Comparison of ENCODE assay signal across 8 cellular contexts in genomic region chr17:76523084-76524037, GRCh38. TPM values are rescaled to one million over a fixed set of nuclear protein-coding genes. Genes with fewer than 3 reads are reported as not detected.
DNase-seq lines count a peak whose midpoint lies in the region; ATAC-seq and TF ChIP-seq lines count a peak whose summit lies in the region.

No MANE protein-coding gene starts in this region.

- H3K27ac Mint-ChIP-seq in activated T-cell treated with anti-CD3 and anti-CD28 coated beads, Interleukin-2, amount 50 U/mL, for 72 hours = no peak overlapping the region

- no peaks in the 10 kb centered on the region for H3K9me3 Mint-ChIP-seq in activated T-cell treated with anti-CD3 and anti-CD28 coated beads, Interleukin-2, amount 50 U/mL, for 72 hours

- POLR2A ChIA-PET in PC-3 (lab: Charles Lee; ENCODE audit: unreplicated experiment) = interaction anchor here (0.6 to 0.9 kb wide), 2 partner anchors 43 to 199 kb away, joined by 5 to 20 read pairs; no protein-coding TSS in a partner anchor

- no peak overlapping the region for H3K27ac ChIP-seq in PC-3 (ENCODE audit: low read length)
- no peak overlapping the region for H3K27ac ChIP-seq in testis

- no peaks in the 10 kb centered on the region for H3F3A ChIP-seq in PC-3 (ENCODE audit: low read length, unreplicated experiment)

- no peaks in the 10 kb centered on the region for H3K79me2 ChIP-seq in PC-3 (ENCODE audit: low read length)

- peaks cover 21% of the 10 kb centered on the region for H3K4me1 Mint-ChIP-seq in activated T-cell treated with anti-CD3 and anti-CD28 coated beads, Interleukin-2, amount 50 U/mL, for 72 hours (ENCODE audit: low read depth)

- H3K36me3 Mint-ChIP-seq in activated T-cell treated with anti-CD3 and anti-CD28 coated beads, Interleukin-2, amount 50 U/mL, for 72 hours (ENCODE audit: insufficient read depth in 2 of 2) = no peaks in the 10 kb centered on the region

- no peaks in the 10 kb centered on the region for H3K27me3 Mint-ChIP-seq in activated T-cell treated with anti-CD3 and anti-CD28 coated beads, Interleukin-2, amount 50 U/mL, for 72 hours (ENCODE audit: low read depth)

- H3K36me3 ChIP-seq in PC-3 (ENCODE audit: low read depth, low read length) (no peaks in the 10 kb centered on the region), testis (ENCODE audit: low read depth, missing control alignments) (no peaks in the 10 kb centered on the region)

- TF ChIP-seq CTCF in PC-3 (conservative IDR thresholded peaks at IDR 0.05; ENCODE audit: low read depth, low read length) (peak; percentile 99), fibroblast of pulmonary artery (IDR thresholded peaks at IDR 0.05; ENCODE audit: low read length, missing control alignments) (peak; percentile 98), testis (IDR thresholded peaks at IDR 0.05) (peak; percentile 98 to 100 (median 99))

- H3K4me3 Mint-ChIP-seq in activated T-cell treated with anti-CD3 and anti-CD28 coated beads, Interleukin-2, amount 50 U/mL, for 72 hours = peak overlapping the region; percentile 51 to 64

- H3K9me2 ChIP-seq in PC-3 (replicated peaks; ENCODE audit: low read length) = no peaks in the 10 kb centered on the region

- WGBS in testis, 2 donors = 19 to 54% methylated on average over 15 to 35 of the region's 35 CpGs

- no peaks in the 10 kb centered on the region for H4K20me1 ChIP-seq in PC-3 (ENCODE audit: low read length)

- peak; percentile 53 for ATAC-seq in PC-3
- ATAC-seq in activated T-cell treated with anti-CD3 and anti-CD28 coated beads, Interleukin-2, amount 50 U/mL, for 72 hours (replicated peaks in 1 of 2) = peak; percentile 86 to 87
- ATAC-seq in GM19324 (IDR thresholded peaks at IDR 0.05; ENCODE audit: low FRiP score, unreplicated experiment) = no peak

- H3K4me2 ChIP-seq in PC-3 (ENCODE audit: low read length) = peak overlapping the region; percentile 78

- peaks cover 30% of the 10 kb centered on the region for H3K4me1 ChIP-seq in PC-3 (ENCODE audit: insufficient read depth, low read length)
- peaks cover 37% of the 10 kb centered on the region for H3K4me1 ChIP-seq in testis

- no peaks in the 10 kb centered on the region for H3K9me3 ChIP-seq in PC-3 (ENCODE audit: low read length)
- no peaks in the 10 kb centered on the region for H3K9me3 ChIP-seq in testis

- H2AFZ ChIP-seq in PC-3 (ENCODE audit: low read length) = peak overlapping the region; percentile 70

- H3K9ac ChIP-seq in PC-3 (ENCODE audit: low read length) = peak overlapping the region; percentile 31

- BruUV-seq in PC-3 (replicated peaks; lab: Mats Ljungman, UMichigan) = no TSS peak

- peak; percentile 22 for DNase-seq in DMS153 treated with DMSO at 0.1 percent for 48 hours (lab: John Stamatoyannopoulos, UW; ENCODE audit: unreplicated experiment)
- DNase-seq in HK-2 (ENCODE audit: unreplicated experiment) = peak; percentile 84
- peak; percentile 88 for DNase-seq in PC-3
- DNase-seq in activated T-cell treated with anti-CD3 and anti-CD28 coated beads, Interleukin-2, amount 50 U/mL, for 72 hours = peak; percentile 81 to 90
- DNase-seq in fibroblast of pulmonary artery (ENCODE audit: low read depth) = peak; percentile 61
- peak; percentile 32 for DNase-seq in occipital lobe (lab: John Stamatoyannopoulos, UW)
- DNase-seq in testis = peak; percentile 77

- intact Hi-C loops in PC-3 (cut with micrococcal nuclease) (loop anchor here (1.0 to 2.0 kb wide), 5 partner anchors 24 to 191 kb away; no protein-coding TSS in a partner anchor), testis (cut with DNase I; ENCODE audit: low total_unique reads) (loop anchor here (10.0 kb wide), 1 partner anchor 181 kb away; no protein-coding TSS in a partner anchor)

- CTCF ChIA-PET in PC-3 (lab: Charles Lee) = interaction anchor here (0.5 to 1.9 kb wide), 11 partner anchors 16 to 165 kb away, joined by 3 to 21 read pairs (median 5); partner anchors contain the start of gene ST6GALNAC2

- H3K4me3 ChIP-seq in PC-3 (ENCODE audit: low read length) (peak overlapping the region; percentile 46; the same call in 1 of the 2 replicates), fibroblast of pulmonary artery (replicated peaks; ENCODE audit: low read depth, low read length) (no peak overlapping the region), testis (peak overlapping the region in 1 of 2 donors; percentile 12)

- H3K27me3 ChIP-seq in PC-3 (ENCODE audit: low read length) (no peaks in the 10 kb centered on the region), testis (no peaks in the 10 kb centered on the region)

- TF ChIP-seq POLR2A in testis (IDR thresholded peaks at IDR 0.05) = no peak

RNA-seq across cellular contexts. Expression of gene CYGB, which starts 14.1 kb away (rescaled TPM):
- 0.40 and 0.62 TPM in 2 replicates for total RNA-seq in PC-3 (2014; rRNA removed)
- under 1 TPM in 1 of 2 donors, not detected in 1; 0.44 TPM for total RNA-seq in activated T-cell treated with anti-CD3 and anti-CD28 coated beads, Interleukin-2, amount 50 U/mL, for 72 hours
- 1.2 TPM for total RNA-seq in occipital lobe
- total RNA-seq in testis = 1 to 10 TPM; 3.4 to 7.2 TPM
- polyA plus RNA-seq in testis (ENCODE audit: insufficient read depth, low read depth, low replicate concordance) = 9.9 TPM

RNA-seq across cellular contexts. Expression of gene PRCD, which starts 16.5 kb away (rescaled TPM):
- total RNA-seq in PC-3 (2014; rRNA removed) (0.86 and 2.5 TPM in 2 replicates), occipital lobe (1.9 TPM), testis (1 to 10 TPM; 3.2 to 3.8 TPM)
- total RNA-seq in activated T-cell treated with anti-CD3 and anti-CD28 coated beads, Interleukin-2, amount 50 U/mL, for 72 hours = 1 to 10 TPM; 1.1 to 1.5 TPM
- 4.6 TPM for polyA plus RNA-seq in testis (ENCODE audit: insufficient read depth, low read depth, low replicate concordance)

RNA-seq across cellular contexts. Expression of gene RHBDF2, which starts 22.1 kb away (rescaled TPM):
- total RNA-seq in PC-3 (2014; rRNA removed) = 52.3 and 74.8 TPM in 2 replicates
- total RNA-seq in activated T-cell treated with anti-CD3 and anti-CD28 coated beads, Interleukin-2, amount 50 U/mL, for 72 hours = 10 to 100 TPM; 38.7 to 39.0 TPM
- total RNA-seq in occipital lobe = 2.2 TPM
- 10 to 100 TPM; 26.3 to 30.2 TPM for total RNA-seq in testis
- 9.7 TPM for polyA plus RNA-seq in testis (ENCODE audit: insufficient read depth, low read depth, low replicate concordance)

RNA-seq across cellular contexts. Expression of gene AANAT, which starts 56.0 kb away (rescaled TPM):
- total RNA-seq in PC-3 (2014; rRNA removed) = not detected in 2 replicates
- not detected for total RNA-seq in activated T-cell treated with anti-CD3 and anti-CD28 coated beads, Interleukin-2, amount 50 U/mL, for 72 hours
- not detected for total RNA-seq in occipital lobe
- total RNA-seq in testis = 1 to 10 TPM; 2.0 to 4.3 TPM
- polyA plus RNA-seq in testis (ENCODE audit: insufficient read depth, low read depth, low replicate concordance) = 4.4 TPM

Comparison
In these comparisons a context has a peak if more than half of its experiments do, and no peak if none do; other contexts are left out.
1. DNase-seq: peak in every context shown above with its lines; median percentile 88 in PC-3; 86 in activated T-cell treated with anti-CD3 and anti-CD28 coated beads, Interleukin-2, amount 50 U/mL, for 72 hours; 84 in HK-2; 77 in testis; 61 in fibroblast of pulmonary artery; 32 in occipital lobe; 22 in DMS153 treated with DMSO at 0.1 percent for 48 hours.